Comparison of ENCODE assay signal across 22 cellular contexts in genomic region chr6:90180526-90180925, GRCh38.
"Had no signal": no experiment of that assay in that cellular context is flagged by ENCODE, and none has a peak within 500 bp of the region (broad histone marks: within the 10 kb centered on the region; RNA-seq: fewer than 3 reads in every experiment).

No MANE protein-coding gene starts in this region.

- H3K36me3 ChIP-seq: ovary, spleen, stomach, thyroid gland, vagina had no signal

- H3K27ac Mint-ChIP-seq: immature natural killer cell, natural killer cell had no signal

- ATAC-seq: natural killer cell; psoas muscle; right cardiac atrium; stimulated activated naive B cell treated with anti-CD40 and anti-IgM and Interleukin-4, amounts not matched to agents 10 μg/mL and 1 μg/mL and 100 μg/mL, for 72 hours had no signal

- H3K9me3 ChIP-seq: ovary, psoas muscle, stomach, thyroid gland, vagina had no signal

- H3K4me3 ChIP-seq: dorsolateral prefrontal cortex, lung, ovary, psoas muscle, skin epidermis, spleen, stomach, thyroid gland, vagina had no signal

- H3K9me3 Mint-ChIP-seq: immature natural killer cell; natural killer cell; stimulated activated naive B cell treated with anti-CD40 and anti-IgM and Interleukin-4, amounts not matched to agents 10 μg/mL and 1 μg/mL and 100 μg/mL, for 72 hours had no signal

- H3K36me3 Mint-ChIP-seq: immature natural killer cell, natural killer cell had no signal

- H3K27me3 Mint-ChIP-seq: stimulated activated naive B cell treated with anti-CD40 and anti-IgM and Interleukin-4, amounts not matched to agents 10 μg/mL and 1 μg/mL and 100 μg/mL, for 72 hours had no signal

- H3K4me3 Mint-ChIP-seq: immature natural killer cell; natural killer cell; stimulated activated naive B cell treated with anti-CD40 and anti-IgM and Interleukin-4, amounts not matched to agents 10 μg/mL and 1 μg/mL and 100 μg/mL, for 72 hours had no signal

- DNase-seq: dorsolateral prefrontal cortex; effector CD4-positive, alpha-beta T cell; hypothalamus; immature natural killer cell; islet precursor cell; mesenchymal stem cell; midbrain; natural killer cell; occipital lobe; ovary; posterior cingulate gyrus; psoas muscle; right cardiac atrium; spleen; stimulated activated CD4-positive, alpha-beta T cell treated with anti-CD3 and anti-CD28 coated beads, Interleukin-4, amount 100 ng/mL, for 4 hours; stimulated activated naive B cell treated with anti-CD40 and anti-IgM and Interleukin-4, amounts not matched to agents 10 μg/mL and 1 μg/mL and 100 μg/mL, for 72 hours; stomach; thyroid gland; trophoblast cell had no signal

- H3K27me3 ChIP-seq: dorsolateral prefrontal cortex, ovary, spleen, stomach, thyroid gland, vagina had no signal

- H3K27ac ChIP-seq: dorsolateral prefrontal cortex, ovary, psoas muscle, skin epidermis, spleen, stomach, thyroid gland, vagina had no signal
